ENCODE assay signal across 1 cellular context in genomic region chr1:1374861-1375662, GRCh38.
A peak's percentile ranks its signal among the peaks of the same experiment; 100 is the strongest.
TF ChIP-seq lines count a peak whose summit lies in the region.

Gene AURKAIP1, minus strand, starts transcription at chr1:1375207. Its CDS starts 451 bp downstream, at chr1:1374756.

TF ChIP-seq in K562, 482 proteins besides CTCF, POLR2A, EP300 and RAD21 (continued from another document and continues in another):
- TF ChIP-seq ZNF609 (CRISPR knock-in tag; IDR thresholded peaks at IDR 0.05; ENCODE audit: borderline replicate concordance) (peak; percentile 90), GABPB2 (CRISPR knock-in tag; conservative IDR thresholded peaks at IDR 0.05) (peak; percentile 1; the same call in 1 of the 2 replicates), TCF7L2 (IDR thresholded peaks at IDR 0.05; ENCODE audit: low read depth, low read length) (0 out of 2 replicates have a peak, but pooled peaks have one; percentile 63), CBX2 (IDR thresholded peaks at IDR 0.05; ENCODE audit: insufficient read depth, low read length, poor library complexity, severe bottlenecking) (no peak), ZNF395 (CRISPR knock-in tag; IDR thresholded peaks at IDR 0.05) (peak; percentile 75; the same call in 1 of the 2 replicates), U2AF1 (optimal IDR thresholded peaks at IDR 0.05; ENCODE audit: low read depth, low read length) (peak; percentile 100), HSF4 (CRISPR knock-in tag; IDR thresholded peaks at IDR 0.05; ENCODE audit: borderline replicate concordance) (no peak), NR0B1 (IDR thresholded peaks at IDR 0.05; ENCODE audit: partially characterized antibody) (no peak), TAF1 (IDR thresholded peaks at IDR 0.05; ENCODE audit: control insufficient read depth, extremely low read depth, insufficient read depth, low read length, severe bottlenecking) (peak; percentile 86), WHSC1 (IDR thresholded peaks at IDR 0.05; ENCODE audit: low read length) (no peak), SMARCE1 (IDR thresholded peaks at IDR 0.05) (no peak), ZNF778 (CRISPR knock-in tag; IDR thresholded peaks at IDR 0.05) (no peak), ZNF507 (tag; conservative IDR thresholded peaks at IDR 0.05) (no peak), ZBTB5 (IDR thresholded peaks at IDR 0.05) (no peak), MEF2A (IDR thresholded peaks at IDR 0.05; ENCODE audit: control insufficient read depth, low read depth, low read length) (peak; percentile 60; the same call in 1 of the 2 replicates), TFAP4 (CRISPR knock-in tag; IDR thresholded peaks at IDR 0.05; ENCODE audit: borderline replicate concordance) (peak; percentile 94), SIN3B (IDR thresholded peaks at IDR 0.05; ENCODE audit: low read depth) (peak; percentile 98), REST (CRISPR knock-in tag; IDR thresholded peaks at IDR 0.05; ENCODE audit: low read depth) (peak; percentile 71), MAX (CRISPR knock-in tag; IDR thresholded peaks at IDR 0.05) (peak; percentile 80), MITF (IDR thresholded peaks at IDR 0.05) (no peak; the same call in 1 of the 2 replicates), FOSL1 (tag; conservative IDR thresholded peaks at IDR 0.05) (peak; percentile 79), ZKSCAN8 (CRISPR knock-in tag; IDR thresholded peaks at IDR 0.05) (no peak; the same call in 1 of the 2 replicates), ZNF232 (CRISPR knock-in tag; IDR thresholded peaks at IDR 0.05) (no peak), ETS2 (tag; IDR thresholded peaks at IDR 0.05; ENCODE audit: borderline replicate concordance, poor library complexity, severe bottlenecking) (no peak), ZNF398 (CRISPR knock-in tag; IDR thresholded peaks at IDR 0.05) (no peak), ZFP36 (IDR thresholded peaks at IDR 0.05; ENCODE audit: low read depth, low read length, partially characterized antibody) (peak; percentile 31), DEAF1 (CRISPR knock-in tag; IDR thresholded peaks at IDR 0.05) (no peak), KLF13 (tag; IDR thresholded peaks at IDR 0.05; ENCODE audit: borderline replicate concordance, low read depth) (peak; percentile 94), ZNF282 (CRISPR knock-in tag; IDR thresholded peaks at IDR 0.05) (0 out of 2 replicates have a peak, but pooled peaks have one; percentile 20)
